ENCODE assay signal across 1 cellular context in genomic region chr11:7851391-7851790, GRCh38.
TF ChIP-seq lines count a peak whose summit lies in the region.

No MANE protein-coding gene starts in this region.

TF ChIP-seq in HepG2, 621 proteins besides CTCF, POLR2A, EP300 and RAD21:
- TF ChIP-seq MIER3 (CRISPR knock-in tag; IDR thresholded peaks at IDR 0.05; ENCODE audit: borderline replicate concordance) (no peak), ZKSCAN1 (IDR thresholded peaks at IDR 0.05; ENCODE audit: low read length) (no peak), ATAD3A (CRISPR knock-in tag; IDR thresholded peaks at IDR 0.05) (no peak), ZNF75D (CRISPR knock-in tag; IDR thresholded peaks at IDR 0.05; ENCODE audit: borderline replicate concordance) (no peak), ZNF589 (CRISPR knock-in tag; conservative IDR thresholded peaks at IDR 0.05) (no peak), ZNF281 (CRISPR knock-in tag; IDR thresholded peaks at IDR 0.05; ENCODE audit: borderline replicate concordance) (no peak), MAZ (IDR thresholded peaks at IDR 0.05; ENCODE audit: borderline replicate concordance, low read depth, low read length) (no peak), MAZ (CRISPR knock-in tag; IDR thresholded peaks at IDR 0.05; ENCODE audit: low read depth) (no peak), ZBTB33 (CRISPR knock-in tag; IDR thresholded peaks at IDR 0.05) (no peak)
